In the genomic region with DNA sequence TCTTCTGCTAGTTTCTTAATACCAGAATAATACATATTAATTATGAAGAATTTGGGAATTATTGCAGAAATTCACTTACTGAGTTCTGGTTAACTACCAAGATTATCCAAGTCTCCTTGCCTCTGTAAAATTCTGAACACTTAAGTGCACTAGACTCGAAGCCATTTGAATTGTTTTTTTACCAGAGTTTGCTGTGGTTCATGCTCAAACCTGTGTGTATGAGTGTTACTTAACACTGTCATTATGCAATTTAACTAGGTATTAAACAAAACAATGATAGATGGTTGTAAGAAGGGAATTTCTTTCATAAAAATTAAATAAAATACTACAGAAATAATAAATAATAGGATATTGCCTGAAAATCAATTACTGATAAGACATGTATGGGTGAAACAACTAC, we compare ENCODE assay signal across 30 cellular contexts.
"Had no signal": no experiment of that assay in that cellular context is flagged by ENCODE, and none has a peak within 500 bp of the region (broad histone marks: within the 10 kb centered on the region; RNA-seq: fewer than 3 reads in every experiment).

No MANE protein-coding gene starts in this region.

- H3K27ac Mint-ChIP-seq: activated CD4-positive, alpha-beta memory T cell treated with anti-CD3 and anti-CD28 coated beads, Interleukin-2, amount 10 ng/mL, durations not matched to agents 7 days and 5 days; activated CD4-positive, alpha-beta T cell treated with anti-CD3 and anti-CD28 coated beads for 36 hours; activated CD4-positive, alpha-beta T cell treated with anti-CD3 and anti-CD28 coated beads, Interleukin-2, amount 10 ng/mL, durations not matched to agents 7 days and 5 days; activated naive CD4-positive, alpha-beta T cell treated with anti-CD3 and anti-CD28 coated beads, Interleukin-2, amount 10 ng/mL, durations not matched to agents 7 days and 5 days; activated naive CD8-positive, alpha-beta T cell; activated T-cell treated with anti-CD3 and anti-CD28 coated beads, Interleukin-2, amount 50 U/mL, for 24 hours; activated T-cell treated with anti-CD3 and anti-CD28 coated beads, Interleukin-2, amount 50 U/mL, for 72 hours; dendritic cell treated with granulocyte-macrophage colony-stimulating factor and Interleukin-4, amounts not matched to agents 40 ng/mL and 50 ng/mL, for 4 days; endodermal cell had no signal

- DNase-seq: activated CD4-positive, alpha-beta memory T cell treated with anti-CD3 and anti-CD28 coated beads, Interleukin-2, amount 10 ng/mL, durations not matched to agents 7 days and 5 days; activated CD4-positive, alpha-beta T cell treated with anti-CD3 and anti-CD28 coated beads for 36 hours; activated CD4-positive, alpha-beta T cell treated with anti-CD3 and anti-CD28 coated beads, Interleukin-2, amount 10 ng/mL, durations not matched to agents 7 days and 5 days; activated CD4-positive, alpha-beta T cell treated with anti-CD3 and anti-CD28 coated beads, Interleukin-2, amount 50 U/mL, for 4 hours; activated CD4-positive, CD25-positive, alpha-beta regulatory T cell; activated CD4-positive, CD25-positive, alpha-beta regulatory T cell treated with anti-CD3 and anti-CD28 coated beads, Interleukin-2, amount 50 U/mL, for 72 hours; activated CD8-positive, alpha-beta memory T cell treated with anti-CD3 and anti-CD28 coated beads, Interleukin-2, amount 50 U/mL, for 48 hours; activated gamma-delta T cell; activated naive CD4-positive, alpha-beta T cell; activated naive CD4-positive, alpha-beta T cell treated with anti-CD3 and anti-CD28 coated beads, Interleukin-2, amount 10 ng/mL, durations not matched to agents 7 days and 5 days; activated T-cell treated with anti-CD3 and anti-CD28 coated beads for 4 hours; activated T-cell treated with anti-CD3 and anti-CD28 coated beads, Interleukin-2, amount 50 U/mL, for 24 hours; activated T-cell treated with anti-CD3 and anti-CD28 coated beads, Interleukin-2, amount 50 U/mL, for 72 hours; amniotic stem cell; anterior cingulate cortex; brain microvascular endothelial cell; dorsolateral prefrontal cortex; effector memory CD4-positive, alpha-beta T cell; endodermal cell; erythroblast; gastrocnemius medialis; glutamatergic neuron; heart left ventricle; T-helper 2 cell had no signal

- H3K36me3 Mint-ChIP-seq: activated naive CD4-positive, alpha-beta T cell treated with anti-CD3 and anti-CD28 coated beads, Interleukin-2, amount 10 ng/mL, durations not matched to agents 7 days and 5 days; activated naive CD8-positive, alpha-beta T cell had no signal

- H3K27me3 ChIP-seq: brain microvascular endothelial cell, cardiac muscle cell, esophagus muscularis mucosa, foreskin keratinocyte, gastrocnemius medialis, heart left ventricle had no signal

- H3K9me3 Mint-ChIP-seq: activated CD4-positive, alpha-beta memory T cell treated with anti-CD3 and anti-CD28 coated beads, Interleukin-2, amount 10 ng/mL, durations not matched to agents 7 days and 5 days; activated CD4-positive, alpha-beta T cell treated with anti-CD3 and anti-CD28 coated beads, Interleukin-2, amount 10 ng/mL, durations not matched to agents 7 days and 5 days; activated naive CD4-positive, alpha-beta T cell treated with anti-CD3 and anti-CD28 coated beads, Interleukin-2, amount 10 ng/mL, durations not matched to agents 7 days and 5 days; activated T-cell treated with anti-CD3 and anti-CD28 coated beads, Interleukin-2, amount 50 U/mL, for 24 hours had no signal

- H3K4me1 ChIP-seq: esophagus muscularis mucosa, gastrocnemius medialis, heart left ventricle had no signal

- H3K27ac ChIP-seq: brain microvascular endothelial cell, cardiac muscle cell, coronary artery, dorsolateral prefrontal cortex, esophagus muscularis mucosa, foreskin keratinocyte, gastrocnemius medialis, heart left ventricle had no signal

- H3K36me3 ChIP-seq: brain microvascular endothelial cell, cardiac muscle cell, esophagus muscularis mucosa, gastrocnemius medialis, heart left ventricle had no signal

- H3K4me3 ChIP-seq: cardiac muscle cell, coronary artery, dorsolateral prefrontal cortex, esophagus muscularis mucosa, gastrocnemius medialis, heart left ventricle had no signal

- ATAC-seq: activated CD4-positive, alpha-beta T cell treated with anti-CD3 and anti-CD28 coated beads for 36 hours; activated T-cell treated with anti-CD3 and anti-CD28 coated beads, Interleukin-2, amount 50 U/mL, for 72 hours; foreskin keratinocyte; gastrocnemius medialis; heart left ventricle had no signal

- H3K9me3 ChIP-seq: esophagus muscularis mucosa, gastrocnemius medialis, heart left ventricle had no signal
